Comparison of ENCODE assay signal across 1 cellular context in genomic region chr4:177309525-177310371, GRCh38.
TF ChIP-seq lines count a peak whose summit lies in the region.

NEIL3 (plus strand) TSS chr4:177309874; CDS start chr4:177309954, 80 bp downstream.

TF ChIP-seq in K562, 482 proteins besides CTCF, POLR2A, EP300 and RAD21 (continued from another document and continues in another):
- TF ChIP-seq ZNF77 (CRISPR knock-in tag; IDR thresholded peaks at IDR 0.05) (no peak), TAL1 (IDR thresholded peaks at IDR 0.05) (no peak), MAFG (tag; conservative IDR thresholded peaks at IDR 0.05) (no peak), ZNF583 (CRISPR knock-in tag; IDR thresholded peaks at IDR 0.05) (no peak), NUFIP1 (IDR thresholded peaks at IDR 0.05; ENCODE audit: partially characterized antibody) (no peak), IRF9 (tag; IDR thresholded peaks at IDR 0.05) (no peak), ZBTB7A (IDR thresholded peaks at IDR 0.05; ENCODE audit: borderline replicate concordance, control insufficient read depth, low read depth, low read length) (no peak), NCOA1 (IDR thresholded peaks at IDR 0.05; ENCODE audit: low read depth) (no peak), ZNF324 (CRISPR knock-in tag; IDR thresholded peaks at IDR 0.05) (no peak), POLR3A (IDR thresholded peaks at IDR 0.05; ENCODE audit: borderline replicate concordance, extremely low read depth, insufficient read depth, insufficient read length) (no peak), ZNF280A (IDR thresholded peaks at IDR 0.05; ENCODE audit: low read depth, partially characterized antibody) (no peak), CHD4 (IDR thresholded peaks at IDR 0.05; ENCODE audit: insufficient read depth, insufficient replicate concordance, low read depth, low read length, poor library complexity, severe bottlenecking) (no peak), MBD2 (IDR thresholded peaks at IDR 0.05; ENCODE audit: borderline replicate concordance, low read depth) (no peak), BCLAF1 (IDR thresholded peaks at IDR 0.05; ENCODE audit: borderline replicate concordance in 1 of 2, control insufficient read depth in 1 of 2, low read depth in 2 of 2, low read length in 1 of 2) (no peak), FOXP1 (CRISPR knock-in tag; IDR thresholded peaks at IDR 0.05) (no peak), CUX1 (CRISPR knock-in tag; IDR thresholded peaks at IDR 0.05) (no peak), AFF1 (IDR thresholded peaks at IDR 0.05; ENCODE audit: low read depth in 1 of 2, partially characterized antibody in 2 of 2) (no peak), SETDB1 (IDR thresholded peaks at IDR 0.05; ENCODE audit: low read length) (no peak), POU5F1 (IDR thresholded peaks at IDR 0.05; ENCODE audit: borderline replicate concordance, low read depth, low read length, partially characterized antibody) (no peak), EGR1 (conservative IDR thresholded peaks at IDR 0.05) (peak; percentile 15; the same call in 1 of the 2 replicates), GTF3C2 (IDR thresholded peaks at IDR 0.05; ENCODE audit: borderline replicate concordance, extremely low read depth, insufficient read length) (no peak), STAG1 (CRISPR knock-in tag; IDR thresholded peaks at IDR 0.05; ENCODE audit: borderline replicate concordance) (no peak), PKNOX1 (IDR thresholded peaks at IDR 0.05) (no peak), POLR2G (IDR thresholded peaks at IDR 0.05; ENCODE audit: low read depth, low read length) (peak; percentile 98), ELK3 (CRISPR knock-in tag; IDR thresholded peaks at IDR 0.05) (no peak), HDGF (IDR thresholded peaks at IDR 0.05) (no peak), ZNF41 (CRISPR knock-in tag; conservative IDR thresholded peaks at IDR 0.05) (no peak), ARNT (IDR thresholded peaks at IDR 0.05) (no peak), NCOR1 (IDR thresholded peaks at IDR 0.05) (no peak), RAD51 (IDR thresholded peaks at IDR 0.05; ENCODE audit: borderline replicate concordance, low read depth) (no peak), MYBL2 (IDR thresholded peaks at IDR 0.05; ENCODE audit: low read depth) (peak; percentile 94), MYBL2 (CRISPR knock-in tag; IDR thresholded peaks at IDR 0.05; ENCODE audit: borderline replicate concordance) (no peak), XRCC4 (IDR thresholded peaks at IDR 0.05; ENCODE audit: extremely low read depth, insufficient read depth, insufficient read length) (no peak), ZNF174 (CRISPR knock-in tag; IDR thresholded peaks at IDR 0.05) (no peak), SMAD1 (IDR thresholded peaks at IDR 0.05; ENCODE audit: low read depth, low read length, partially characterized antibody) (peak; percentile 39), TRIM25 (IDR thresholded peaks at IDR 0.05; ENCODE audit: borderline replicate concordance) (no peak), ZKSCAN3 (CRISPR knock-in tag; IDR thresholded peaks at IDR 0.05) (no peak), MCM7 (IDR thresholded peaks at IDR 0.05) (no peak)
